ENCODE assay signal across 1 cellular context in the genomic region with DNA sequence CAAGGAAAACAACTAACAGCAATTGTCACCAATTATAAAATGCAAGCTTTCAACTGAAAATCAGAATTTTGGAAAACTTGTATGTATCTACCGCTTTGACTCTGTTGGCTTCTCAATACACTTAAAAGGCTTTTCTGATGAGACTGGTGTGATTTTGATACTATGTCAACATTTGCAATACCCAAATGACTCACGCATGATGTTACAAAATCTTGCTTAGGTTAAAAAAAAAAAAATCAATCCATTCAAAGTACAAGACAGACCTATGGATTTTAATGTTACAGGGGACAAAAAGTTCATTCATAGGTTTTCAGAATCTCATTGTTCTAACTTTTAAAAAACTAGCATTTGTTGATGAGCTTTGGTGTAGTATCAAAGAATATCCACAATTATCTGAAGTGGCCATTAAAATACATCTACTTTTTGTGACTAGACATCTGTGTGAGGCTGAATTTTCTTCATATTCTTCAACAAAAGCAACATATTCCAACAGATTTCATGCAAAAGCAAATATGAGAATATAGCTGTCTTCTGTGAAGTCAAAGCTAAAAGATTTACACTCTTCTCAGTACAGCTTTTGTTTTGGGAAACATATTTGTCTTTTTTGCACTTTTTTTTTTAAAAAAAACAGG.
A peak's percentile ranks its signal among the peaks of the same experiment; 100 is the strongest.
TF ChIP-seq lines count a peak whose summit lies in the region.

No MANE protein-coding gene starts in this region.

TF ChIP-seq in HepG2, 621 proteins besides CTCF, POLR2A, EP300 and RAD21 (continued from another document and continues in another):
- TF ChIP-seq, protein P1, sequence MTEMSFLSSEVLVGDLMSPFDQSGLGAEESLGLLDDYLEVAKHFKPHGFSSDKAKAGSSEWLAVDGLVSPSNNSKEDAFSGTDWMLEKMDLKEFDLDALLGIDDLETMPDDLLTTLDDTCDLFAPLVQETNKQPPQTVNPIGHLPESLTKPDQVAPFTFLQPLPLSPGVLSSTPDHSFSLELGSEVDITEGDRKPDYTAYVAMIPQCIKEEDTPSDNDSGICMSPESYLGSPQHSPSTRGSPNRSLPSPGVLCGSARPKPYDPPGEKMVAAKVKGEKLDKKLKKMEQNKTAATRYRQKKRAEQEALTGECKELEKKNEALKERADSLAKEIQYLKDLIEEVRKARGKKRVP (CRISPR knock-in tag; IDR thresholded peaks at IDR 0.05) = peak in 1 of 2 experiments; percentile 58; a peak in 2 of 4 replicates
- TF ChIP-seq ZNF44 (CRISPR knock-in tag; IDR thresholded peaks at IDR 0.05) = no peak
- TF ChIP-seq HOXA3 (CRISPR knock-in tag; IDR thresholded peaks at IDR 0.05) = no peak
- TF ChIP-seq FOXO4 (CRISPR knock-in tag; conservative IDR thresholded peaks at IDR 0.05) = no peak
- no peak for TF ChIP-seq ZNF224 (CRISPR knock-in tag; IDR thresholded peaks at IDR 0.05)
- TF ChIP-seq ZNF83 (CRISPR knock-in tag; IDR thresholded peaks at IDR 0.05; ENCODE audit: borderline replicate concordance) = no peak
- TF ChIP-seq CEBPG (CRISPR knock-in tag; IDR thresholded peaks at IDR 0.05) = peak; percentile 86
- no peak for TF ChIP-seq ZNF775 (CRISPR knock-in tag; IDR thresholded peaks at IDR 0.05; ENCODE audit: borderline replicate concordance)
- TF ChIP-seq KDM2A (CRISPR knock-in tag; IDR thresholded peaks at IDR 0.05; ENCODE audit: borderline replicate concordance, low read depth) = no peak
- TF ChIP-seq, protein P2, sequence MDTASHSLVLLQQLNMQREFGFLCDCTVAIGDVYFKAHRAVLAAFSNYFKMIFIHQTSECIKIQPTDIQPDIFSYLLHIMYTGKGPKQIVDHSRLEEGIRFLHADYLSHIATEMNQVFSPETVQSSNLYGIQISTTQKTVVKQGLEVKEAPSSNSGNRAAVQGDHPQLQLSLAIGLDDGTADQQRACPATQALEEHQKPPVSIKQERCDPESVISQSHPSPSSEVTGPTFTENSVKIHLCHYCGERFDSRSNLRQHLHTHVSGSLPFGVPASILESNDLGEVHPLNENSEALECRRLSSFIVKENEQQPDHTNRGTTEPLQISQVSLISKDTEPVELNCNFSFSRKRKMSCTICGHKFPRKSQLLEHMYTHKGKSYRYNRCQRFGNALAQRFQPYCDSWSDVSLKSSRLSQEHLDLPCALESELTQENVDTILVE (CRISPR knock-in tag; IDR thresholded peaks at IDR 0.05) = peak; percentile 17; the same call in 1 of the 2 replicates
- no peak for TF ChIP-seq ZNF354B (CRISPR knock-in tag; IDR thresholded peaks at IDR 0.05)
- no peak for TF ChIP-seq ZFX (CRISPR knock-in tag; IDR thresholded peaks at IDR 0.05; ENCODE audit: low read depth)
- TF ChIP-seq TFDP2 (CRISPR knock-in tag; IDR thresholded peaks at IDR 0.05) = no peak
- TF ChIP-seq ZNF747 (CRISPR knock-in tag; IDR thresholded peaks at IDR 0.05; ENCODE audit: borderline replicate concordance) = no peak
- 0 out of 2 replicates have a peak, but pooled peaks have one; percentile 7 for TF ChIP-seq SP140L (CRISPR knock-in tag; IDR thresholded peaks at IDR 0.05; ENCODE audit: borderline replicate concordance)
- no peak for TF ChIP-seq ZNF33A (CRISPR knock-in tag; IDR thresholded peaks at IDR 0.05; ENCODE audit: borderline replicate concordance)
- no peak for TF ChIP-seq ZNF30 (CRISPR knock-in tag; IDR thresholded peaks at IDR 0.05)
- TF ChIP-seq TEAD3 (CRISPR knock-in tag; optimal IDR thresholded peaks at IDR 0.05; ENCODE audit: borderline replicate concordance) = peak; percentile 34
- no peak for TF ChIP-seq NR0B2 (CRISPR knock-in tag; IDR thresholded peaks at IDR 0.05)
- no peak for TF ChIP-seq ZFP36L2 (CRISPR knock-in tag; IDR thresholded peaks at IDR 0.05)
- TF ChIP-seq JUNB (CRISPR knock-in tag; IDR thresholded peaks at IDR 0.05; ENCODE audit: borderline replicate concordance) = peak; percentile 96
- TF ChIP-seq PHF21A (CRISPR knock-in tag; IDR thresholded peaks at IDR 0.05) = no peak
- no peak for TF ChIP-seq ZNF207 (IDR thresholded peaks at IDR 0.05; ENCODE audit: borderline replicate concordance)
- TF ChIP-seq ZNF12 (CRISPR knock-in tag; IDR thresholded peaks at IDR 0.05) = no peak
- no peak for TF ChIP-seq ZIK1 (CRISPR knock-in tag; IDR thresholded peaks at IDR 0.05; ENCODE audit: borderline replicate concordance, low read depth)
- TF ChIP-seq HDAC2 (CRISPR knock-in tag; IDR thresholded peaks at IDR 0.05) = peak; percentile 44; the same call in 1 of the 2 replicates
- TF ChIP-seq ZNF441 (CRISPR knock-in tag; IDR thresholded peaks at IDR 0.05; ENCODE audit: borderline replicate concordance) = no peak
- TF ChIP-seq CC2D1A (CRISPR knock-in tag; IDR thresholded peaks at IDR 0.05) = no peak
- TF ChIP-seq THRA (CRISPR knock-in tag; IDR thresholded peaks at IDR 0.05; ENCODE audit: borderline replicate concordance) = peak; percentile 41
- TF ChIP-seq, protein P3, sequence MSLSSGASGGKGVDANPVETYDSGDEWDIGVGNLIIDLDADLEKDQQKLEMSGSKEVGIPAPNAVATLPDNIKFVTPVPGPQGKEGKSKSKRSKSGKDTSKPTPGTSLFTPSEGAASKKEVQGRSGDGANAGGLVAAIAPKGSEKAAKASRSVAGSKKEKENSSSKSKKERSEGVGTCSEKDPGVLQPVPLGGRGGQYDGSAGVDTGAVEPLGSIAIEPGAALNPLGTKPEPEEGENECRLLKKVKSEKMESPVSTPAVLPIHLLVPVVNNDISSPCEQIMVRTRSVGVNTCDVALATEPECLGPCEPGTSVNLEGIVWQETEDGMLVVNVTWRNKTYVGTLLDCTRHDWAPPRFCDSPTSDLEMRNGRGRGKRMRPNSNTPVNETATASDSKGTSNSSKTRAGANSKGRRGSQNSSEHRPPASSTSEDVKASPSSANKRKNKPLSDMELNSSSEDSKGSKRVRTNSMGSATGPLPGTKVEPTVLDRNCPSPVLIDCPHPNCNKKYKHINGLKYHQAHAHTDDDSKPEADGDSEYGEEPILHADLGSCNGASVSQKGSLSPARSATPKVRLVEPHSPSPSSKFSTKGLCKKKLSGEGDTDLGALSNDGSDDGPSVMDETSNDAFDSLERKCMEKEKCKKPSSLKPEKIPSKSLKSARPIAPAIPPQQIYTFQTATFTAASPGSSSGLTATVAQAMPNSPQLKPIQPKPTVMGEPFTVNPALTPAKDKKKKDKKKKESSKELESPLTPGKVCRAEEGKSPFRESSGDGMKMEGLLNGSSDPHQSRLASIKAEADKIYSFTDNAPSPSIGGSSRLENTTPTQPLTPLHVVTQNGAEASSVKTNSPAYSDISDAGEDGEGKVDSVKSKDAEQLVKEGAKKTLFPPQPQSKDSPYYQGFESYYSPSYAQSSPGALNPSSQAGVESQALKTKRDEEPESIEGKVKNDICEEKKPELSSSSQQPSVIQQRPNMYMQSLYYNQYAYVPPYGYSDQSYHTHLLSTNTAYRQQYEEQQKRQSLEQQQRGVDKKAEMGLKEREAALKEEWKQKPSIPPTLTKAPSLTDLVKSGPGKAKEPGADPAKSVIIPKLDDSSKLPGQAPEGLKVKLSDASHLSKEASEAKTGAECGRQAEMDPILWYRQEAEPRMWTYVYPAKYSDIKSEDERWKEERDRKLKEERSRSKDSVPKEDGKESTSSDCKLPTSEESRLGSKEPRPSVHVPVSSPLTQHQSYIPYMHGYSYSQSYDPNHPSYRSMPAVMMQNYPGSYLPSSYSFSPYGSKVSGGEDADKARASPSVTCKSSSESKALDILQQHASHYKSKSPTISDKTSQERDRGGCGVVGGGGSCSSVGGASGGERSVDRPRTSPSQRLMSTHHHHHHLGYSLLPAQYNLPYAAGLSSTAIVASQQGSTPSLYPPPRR (CRISPR knock-in tag; IDR thresholded peaks at IDR 0.05; ENCODE audit: borderline replicate concordance) = peak; percentile 63; the same call in 1 of the 2 replicates
- TF ChIP-seq ZNF841 (CRISPR knock-in tag; IDR thresholded peaks at IDR 0.05; ENCODE audit: borderline replicate concordance) = no peak
- no peak for TF ChIP-seq ZNF296 (CRISPR knock-in tag; conservative IDR thresholded peaks at IDR 0.05)
- TF ChIP-seq ARNTL (CRISPR knock-in tag; IDR thresholded peaks at IDR 0.05) = no peak
- TF ChIP-seq HIC2 (CRISPR knock-in tag; IDR thresholded peaks at IDR 0.05; ENCODE audit: low read depth) = no peak
- TF ChIP-seq NCOR1 (IDR thresholded peaks at IDR 0.05; ENCODE audit: borderline replicate concordance, low read length) = peak; percentile 95
- no peak for TF ChIP-seq ZBTB42 (CRISPR knock-in tag; IDR thresholded peaks at IDR 0.05)
- TF ChIP-seq, protein P4, sequence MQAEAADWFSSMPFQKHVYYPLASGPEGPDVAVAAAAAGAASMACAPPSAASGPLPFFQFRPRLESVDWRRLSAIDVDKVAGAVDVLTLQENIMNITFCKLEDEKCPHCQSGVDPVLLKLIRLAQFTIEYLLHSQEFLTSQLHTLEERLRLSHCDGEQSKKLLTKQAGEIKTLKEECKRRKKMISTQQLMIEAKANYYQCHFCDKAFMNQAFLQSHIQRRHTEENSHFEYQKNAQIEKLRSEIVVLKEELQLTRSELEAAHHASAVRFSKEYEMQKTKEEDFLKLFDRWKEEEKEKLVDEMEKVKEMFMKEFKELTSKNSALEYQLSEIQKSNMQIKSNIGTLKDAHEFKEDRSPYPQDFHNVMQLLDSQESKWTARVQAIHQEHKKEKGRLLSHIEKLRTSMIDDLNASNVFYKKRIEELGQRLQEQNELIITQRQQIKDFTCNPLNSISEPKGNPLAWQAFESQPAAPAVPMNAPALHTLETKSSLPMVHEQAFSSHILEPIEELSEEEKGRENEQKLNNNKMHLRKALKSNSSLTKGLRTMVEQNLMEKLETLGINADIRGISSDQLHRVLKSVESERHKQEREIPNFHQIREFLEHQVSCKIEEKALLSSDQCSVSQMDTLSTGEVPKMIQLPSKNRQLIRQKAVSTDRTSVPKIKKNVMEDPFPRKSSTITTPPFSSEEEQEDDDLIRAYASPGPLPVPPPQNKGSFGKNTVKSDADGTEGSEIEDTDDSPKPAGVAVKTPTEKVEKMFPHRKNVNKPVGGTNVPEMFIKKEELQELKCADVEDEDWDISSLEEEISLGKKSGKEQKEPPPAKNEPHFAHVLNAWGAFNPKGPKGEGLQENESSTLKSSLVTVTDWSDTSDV (CRISPR knock-in tag; IDR thresholded peaks at IDR 0.05) = no peak
- TF ChIP-seq TOE1 (CRISPR knock-in tag; IDR thresholded peaks at IDR 0.05) = peak; percentile 75; the same call in 1 of the 2 replicates
- TF ChIP-seq ZNF557 (CRISPR knock-in tag; IDR thresholded peaks at IDR 0.05) = 0 out of 2 replicates have a peak, but pooled peaks have one; percentile 33
- peak; percentile 44; the same call in 1 of the 2 replicates for TF ChIP-seq FOXK1 (CRISPR knock-in tag; IDR thresholded peaks at IDR 0.05; ENCODE audit: borderline replicate concordance, low read depth)
- peak; percentile 51; the same call in 1 of the 2 replicates for TF ChIP-seq MIER3 (CRISPR knock-in tag; IDR thresholded peaks at IDR 0.05; ENCODE audit: borderline replicate concordance)
- no peak for TF ChIP-seq TFDP1 (CRISPR knock-in tag; IDR thresholded peaks at IDR 0.05; ENCODE audit: borderline replicate concordance)
- TF ChIP-seq ZNF788 (CRISPR knock-in tag; IDR thresholded peaks at IDR 0.05; ENCODE audit: borderline replicate concordance) = no peak
- TF ChIP-seq ZNF430 (CRISPR knock-in tag; IDR thresholded peaks at IDR 0.05) = no peak
